18 cellular contexts compared by ENCODE assay signal in the genomic region with DNA sequence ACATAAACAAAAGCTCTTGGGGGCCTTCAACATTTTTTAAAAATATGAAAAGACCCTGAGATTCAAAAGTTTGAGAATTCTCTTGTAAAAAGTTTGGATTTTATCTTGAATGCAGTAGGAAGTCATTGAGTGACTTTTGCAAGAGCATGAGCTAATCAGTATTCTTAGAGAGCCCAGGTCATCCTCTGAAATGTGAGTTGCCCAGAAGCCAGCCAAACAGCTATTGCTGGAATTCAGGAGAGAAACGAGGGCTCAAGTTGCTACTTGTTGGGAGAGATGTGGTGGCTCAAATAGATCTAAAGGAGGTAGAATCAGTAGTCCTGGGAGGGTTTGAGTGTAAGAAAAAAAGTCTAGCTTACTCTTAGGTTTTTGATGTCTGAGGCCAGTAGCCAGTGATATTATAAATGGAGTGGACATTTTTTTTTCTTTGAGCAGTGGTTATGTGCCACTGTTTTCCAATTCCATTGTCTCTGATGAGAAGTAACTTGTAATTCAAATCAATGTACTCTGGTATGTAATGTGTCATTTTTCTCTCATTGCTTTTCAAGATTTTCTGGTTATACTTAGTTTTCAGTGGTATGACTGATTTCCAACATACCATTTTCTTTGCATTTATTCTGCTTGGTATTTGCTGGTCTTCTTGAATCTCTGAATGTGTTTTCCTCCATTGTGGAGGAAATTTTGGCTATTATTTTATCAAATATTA. TPM values are rescaled to one million over a fixed set of nuclear protein-coding genes. Genes with fewer than 3 reads are reported as not detected.
DNase-seq lines count a peak whose midpoint lies in the region; ATAC-seq and TF ChIP-seq lines count a peak whose summit lies in the region.
"Had no signal": no experiment of that assay in that cellular context is flagged by ENCODE, and none has a peak within 500 bp of the region (broad histone marks: within the 10 kb centered on the region; RNA-seq: fewer than 3 reads in every experiment).

No MANE protein-coding gene starts in this region.

- no peak overlapping the region for H2BK5ac ChIP-seq in trophoblast cell (ENCODE audit: low read depth, low read length, poor library complexity)

- H3K14ac ChIP-seq in trophoblast cell (ENCODE audit: low read length), result no peak overlapping the region

- H3K27ac ChIP-seq in trophoblast cell (ENCODE audit: low read depth, low read length) (no peak overlapping the region), spleen (no peak overlapping the region), suprapubic skin (no peak overlapping the region)
- H3K27ac ChIP-seq: gastroesophageal sphincter, parathyroid adenoma, Peyer's patch, WERI-Rb-1 had no signal

- peak; percentile 23 for DNase-seq in ELF-1 (ENCODE audit: low read depth, low spot score)
- DNase-seq in adipocyte (ENCODE audit: low read depth), result peak; percentile 63
- peak; percentile 89 for DNase-seq in fibroblast of peridontal ligament (ENCODE audit: extremely low read depth)
- peak; percentile 80 to 90 for DNase-seq in trophoblast cell
- DNase-seq in activated T-cell treated with anti-CD3 and anti-CD28 coated beads, Interleukin-2, amount 50 U/mL, for 48 hours, result no peak
- no peak for DNase-seq in spleen
- DNase-seq in suprapubic skin (ENCODE audit: low spot score in 2 of 2), result no peak
- DNase-seq: activated gamma-delta T cell, GF-D8, MM.1S, mucosa of descending colon, NCI-H1930, NCI-H69, Peyer's patch, WERI-Rb-1 had no signal

- H3K9ac ChIP-seq in adipocyte (ENCODE audit: low read length), result no peak overlapping the region
- H3K9ac ChIP-seq in trophoblast cell (ENCODE audit: low read length), result no peak overlapping the region
- H3K9ac ChIP-seq: parathyroid adenoma had no signal

- H3K4ac ChIP-seq in trophoblast cell (ENCODE audit: low read depth, low read length), result no peak overlapping the region

- H3K4me1 ChIP-seq in adipocyte (ENCODE audit: control insufficient read depth, insufficient read depth, low read length), result peaks cover 49% of the 10 kb centered on the region
- peaks cover 0 to 1% of the 10 kb centered on the region in 2 experiments for H3K4me1 ChIP-seq in trophoblast cell (ENCODE audit: control insufficient read depth in 1 of 2, insufficient read depth in 2 of 2, low read length in 2 of 2)
- no peaks in the 10 kb centered on the region for H3K4me1 ChIP-seq in spleen
- no peaks in the 10 kb centered on the region for H3K4me1 ChIP-seq in suprapubic skin
- H3K4me1 ChIP-seq: gastroesophageal sphincter, parathyroid adenoma, Peyer's patch had no signal

- no peak overlapping the region for H2AK5ac ChIP-seq in trophoblast cell (ENCODE audit: low read length)

- H2BK120ac ChIP-seq in trophoblast cell (ENCODE audit: insufficient read depth, low read length, poor library complexity), result no peak overlapping the region

- no peak overlapping the region for H4K8ac ChIP-seq in trophoblast cell (ENCODE audit: low read depth, low read length)

- H4K12ac ChIP-seq in trophoblast cell (ENCODE audit: low read depth, low read length), result no peak overlapping the region

- no peak overlapping the region for H3K4me2 ChIP-seq in trophoblast cell (ENCODE audit: low read length)

- H3K23ac ChIP-seq in trophoblast cell (ENCODE audit: low read length), result no peak overlapping the region

- TF ChIP-seq POLR2A in spleen (IDR thresholded peaks at IDR 0.05), result no peak
- TF ChIP-seq POLR2A in suprapubic skin (IDR thresholded peaks at IDR 0.05), result no peak

- TF ChIP-seq CTCF in spleen (IDR thresholded peaks at IDR 0.05 in 8 of 11, conservative IDR thresholded peaks at IDR 0.05 in 3 of 11) (no peak), suprapubic skin (IDR thresholded peaks at IDR 0.05) (no peak)

- H3K79me2 ChIP-seq in trophoblast cell (ENCODE audit: control insufficient read depth, insufficient read depth, low read length, poor library complexity), result no peaks in the 10 kb centered on the region
- H3K79me2 ChIP-seq: parathyroid adenoma had no signal

- no peaks in the 10 kb centered on the region for H3K79me1 ChIP-seq in trophoblast cell (ENCODE audit: low read length)

- H2AFZ ChIP-seq in trophoblast cell (ENCODE audit: insufficient read depth, low read length, poor library complexity), result no peak overlapping the region
- H2AFZ ChIP-seq: parathyroid adenoma had no signal

- H3K9me3 ChIP-seq in adipocyte (ENCODE audit: control insufficient read depth, low read length) (no peaks in the 10 kb centered on the region), trophoblast cell (ENCODE audit: insufficient read depth, low read depth, low read length) (no peaks in the 10 kb centered on the region), spleen (peaks cover 0 to 4% (median 0%) of the 10 kb centered on the region in 8 donors), suprapubic skin (no peaks in the 10 kb centered on the region)
- H3K9me3 ChIP-seq: gastroesophageal sphincter, mucosa of descending colon, Peyer's patch had no signal

- no peak overlapping the region for H3K4me3 ChIP-seq in adipocyte (ENCODE audit: low read length)
- H3K4me3 ChIP-seq in trophoblast cell (ENCODE audit: low read depth, low read length), result no peak overlapping the region
- no peak overlapping the region for H3K4me3 ChIP-seq in spleen
- no peak overlapping the region for H3K4me3 ChIP-seq in suprapubic skin
- H3K4me3 ChIP-seq: gastroesophageal sphincter, mucosa of descending colon, Peyer's patch had no signal

- H4K91ac ChIP-seq in trophoblast cell (ENCODE audit: low read depth, low read length), result no peak overlapping the region

- H3K36me3 ChIP-seq in adipocyte (ENCODE audit: control insufficient read depth, insufficient read depth, low read length, severe bottlenecking), result peaks cover 16% of the 10 kb centered on the region
- H3K36me3 ChIP-seq in trophoblast cell (ENCODE audit: control insufficient read depth in 1 of 2, insufficient read depth in 2 of 2, low read length in 2 of 2), result no peaks in the 10 kb centered on the region
- H3K36me3 ChIP-seq in spleen, result no peaks in the 10 kb centered on the region
- no peaks in the 10 kb centered on the region for H3K36me3 ChIP-seq in suprapubic skin
- H3K36me3 ChIP-seq: gastroesophageal sphincter, Peyer's patch, WERI-Rb-1 had no signal

- TF ChIP-seq EP300 in suprapubic skin (IDR thresholded peaks at IDR 0.05), result no peak

- ATAC-seq in HG02642 (IDR thresholded peaks at IDR 0.05; ENCODE audit: poor library complexity, unreplicated experiment), result no peak
- ATAC-seq: gastroesophageal sphincter, mucosa of descending colon had no signal

- H3K27me3 ChIP-seq in adipocyte (replicated peaks; ENCODE audit: control insufficient read depth, insufficient read depth, low read length), result no peaks in the 10 kb centered on the region
- H3K27me3 ChIP-seq in trophoblast cell (ENCODE audit: insufficient read depth, low read length), result no peaks in the 10 kb centered on the region
- no peaks in the 10 kb centered on the region for H3K27me3 ChIP-seq in spleen (replicated peaks in 1 of 7)
- H3K27me3 ChIP-seq in suprapubic skin, result no peaks in the 10 kb centered on the region
- H3K27me3 ChIP-seq: gastroesophageal sphincter, Peyer's patch had no signal

- WGBS in trophoblast cell (ENCODE audit: extremely low coverage, insufficient coverage, insufficient read length), result no CpG with 5 or more reads among the region's 1 CpG
- WGBS in spleen, 5 donors, result 59 to 77% (median 73%) methylated on average over 1 of the region's 1 CpG
- 38% methylated on average over 1 of the region's 1 CpG for WGBS in suprapubic skin

- intact Hi-C loops in spleen (cut with DNase I; ENCODE audit: low total_unique reads), result no loop called here

- H3K18ac ChIP-seq in trophoblast cell (ENCODE audit: low read length), result no peak overlapping the region

- no peak overlapping the region for H2BK12ac ChIP-seq in trophoblast cell (ENCODE audit: low read length)

RNA-seq across cellular contexts. Expression of a gene that starts 30.7 kb away (rescaled TPM):
- polyA plus RNA-seq in trophoblast cell (2013), result 34.4 and 34.9 TPM in 2 replicates
- total RNA-seq in spleen (10 to 100 TPM in 3 of 7 donors, 1 to 10 TPM in 4; 6.5 to 15.5 (median 9.0) TPM), suprapubic skin (100 to 1,000 TPM in 1 of 4 donors, 10 to 100 TPM in 3; 75.2 to 127 (median 87.0) TPM)
- polyA plus RNA-seq in spleen, result 1 to 10 TPM; 2.2 to 5.4 (median 2.3) TPM

Comparison
In these comparisons a context has a peak if more than half of its experiments do, and no peak if none do; other contexts are left out.
1. DNase-seq: peak in ELF-1 (single experiment), adipocyte (single experiment), fibroblast of peridontal ligament (single experiment) and trophoblast cell (2 of 2); none in activated T-cell treated with anti-CD3 and anti-CD28 coated beads, Interleukin-2, amount 50 U/mL, for 48 hours (0 of 2), spleen (single experiment) and suprapubic skin (0 of 2).
2. RNA of a gene that starts 30.7 kb away (total RNA-seq): 75.2 to 127 TPM in suprapubic skin; 6.5 to 15.5 TPM in spleen; every median in the first group is over 4 times any median in the second.